ENCODE assay signal across 9 cellular contexts in genomic region chr7:100602889-100603696, GRCh38. TPM values are rescaled to one million over a fixed set of nuclear protein-coding genes. Genes with fewer than 3 reads are reported as not detected.
DNase-seq lines count a peak whose midpoint lies in the region; ATAC-seq lines count a peak whose summit lies in the region.
"Had no signal": no experiment of that assay in that cellular context is flagged by ENCODE, and none has a peak within 500 bp of the region (broad histone marks: within the 10 kb centered on the region; RNA-seq: fewer than 3 reads in every experiment).

No MANE protein-coding gene starts in this region.

- peak overlapping the region in 1 of 2 donors; percentile 53 for H3K9ac ChIP-seq in stomach smooth muscle (ENCODE audit: low read length in 2 of 2)

- H3K4me3 ChIP-seq in iPS-11a (ENCODE audit: low read depth, low read length): peak overlapping the region; percentile 56
- H3K4me3 ChIP-seq in stomach smooth muscle (ENCODE audit: low read length in 2 of 2): peak overlapping the region; percentile 62 to 78

- no peaks in the 10 kb centered on the region for H3K27me3 ChIP-seq in stomach smooth muscle (ENCODE audit: control insufficient read depth in 1 of 2, insufficient read depth in 2 of 2, low read length in 2 of 2)

- H3K27me3 Mint-ChIP-seq in activated T-helper 17 cell treated with anti-CD3 and anti-CD28 coated beads, Interleukin-2, amount 50 U/mL, for 72 hours: no peaks in the 10 kb centered on the region

- H3K27ac Mint-ChIP-seq in activated T-helper 17 cell treated with anti-CD3 and anti-CD28 coated beads, Interleukin-2, amount 50 U/mL, for 72 hours: peak overlapping the region; percentile 71

- H3K36me3 ChIP-seq in stomach smooth muscle (ENCODE audit: control insufficient read depth in 2 of 2, insufficient read depth in 2 of 2, low read length in 2 of 2): no peaks in the 10 kb centered on the region

- H3K4me1 ChIP-seq in stomach smooth muscle (ENCODE audit: control insufficient read depth, insufficient read depth, low read length): peaks cover 30% of the 10 kb centered on the region

- H3K4me3 Mint-ChIP-seq in activated T-helper 17 cell treated with anti-CD3 and anti-CD28 coated beads, Interleukin-2, amount 50 U/mL, for 72 hours: peak overlapping the region; percentile 86

- no peaks in the 10 kb centered on the region for H3K36me3 Mint-ChIP-seq in activated T-helper 17 cell treated with anti-CD3 and anti-CD28 coated beads, Interleukin-2, amount 50 U/mL, for 72 hours (ENCODE audit: low read depth)

- H3K27ac ChIP-seq in stomach smooth muscle (ENCODE audit: low read length): peak overlapping the region; percentile 46

- DNase-seq in DMS53 (lab: John Stamatoyannopoulos, UW) (peak; percentile 55), DMS53 treated with DMSO at 0.1 percent for 48 hours (lab: John Stamatoyannopoulos, UW; ENCODE audit: unreplicated experiment) (no peak), SIG-M5 (lab: John Stamatoyannopoulos, UW) (no peak)

- no peaks in the 10 kb centered on the region for H3K9me3 Mint-ChIP-seq in activated T-helper 17 cell treated with anti-CD3 and anti-CD28 coated beads, Interleukin-2, amount 50 U/mL, for 72 hours

- H3K9me3 ChIP-seq in stomach smooth muscle (ENCODE audit: control insufficient read depth in 2 of 2, low read length in 2 of 2): no peaks in the 10 kb centered on the region
- H3K9me3 ChIP-seq: A549 had no signal

- H3K4me1 Mint-ChIP-seq in activated T-helper 17 cell treated with anti-CD3 and anti-CD28 coated beads, Interleukin-2, amount 50 U/mL, for 72 hours: peaks cover 4% of the 10 kb centered on the region

- no peak for ATAC-seq in activated T-helper 17 cell treated with anti-CD3 and anti-CD28 coated beads, Interleukin-2, amount 50 U/mL, for 72 hours (replicated peaks)
- ATAC-seq in HG03439 (IDR thresholded peaks at IDR 0.05; ENCODE audit: unreplicated experiment) (no peak), GM18868 (IDR thresholded peaks at IDR 0.05; ENCODE audit: unreplicated experiment) (no peak)

RNA-seq across cellular contexts. Expression of gene PCOLCE, which starts 0.9 kb away (rescaled TPM):
- 10 to 100 TPM; 10.7 to 22.2 TPM for total RNA-seq in activated T-helper 17 cell treated with anti-CD3 and anti-CD28 coated beads, Interleukin-2, amount 50 U/mL, for 72 hours

RNA-seq across cellular contexts. Expression of gene MOSPD3, which starts 9.2 kb away (rescaled TPM):
- total RNA-seq in activated T-helper 17 cell treated with anti-CD3 and anti-CD28 coated beads, Interleukin-2, amount 50 U/mL, for 72 hours: 10 to 100 TPM; 21.0 to 32.7 TPM

RNA-seq across cellular contexts. Expression of gene FBXO24, which starts 17.0 kb away (rescaled TPM):
- 1 to 10 TPM; 1.5 to 5.6 TPM for total RNA-seq in activated T-helper 17 cell treated with anti-CD3 and anti-CD28 coated beads, Interleukin-2, amount 50 U/mL, for 72 hours

RNA-seq across cellular contexts. Expression of gene LRCH4, which starts 17.2 kb away (rescaled TPM):
- 10 to 100 TPM; 81.1 to 96.4 TPM for total RNA-seq in activated T-helper 17 cell treated with anti-CD3 and anti-CD28 coated beads, Interleukin-2, amount 50 U/mL, for 72 hours

RNA-seq across cellular contexts. Expression of gene SAP25, which starts 29.4 kb away (rescaled TPM):
- total RNA-seq in activated T-helper 17 cell treated with anti-CD3 and anti-CD28 coated beads, Interleukin-2, amount 50 U/mL, for 72 hours: 10 to 100 TPM in 1 of 2 donors, 1 to 10 TPM in 1; 7.6 to 12.9 TPM
